14 cellular contexts compared by ENCODE assay signal in the genomic region with DNA sequence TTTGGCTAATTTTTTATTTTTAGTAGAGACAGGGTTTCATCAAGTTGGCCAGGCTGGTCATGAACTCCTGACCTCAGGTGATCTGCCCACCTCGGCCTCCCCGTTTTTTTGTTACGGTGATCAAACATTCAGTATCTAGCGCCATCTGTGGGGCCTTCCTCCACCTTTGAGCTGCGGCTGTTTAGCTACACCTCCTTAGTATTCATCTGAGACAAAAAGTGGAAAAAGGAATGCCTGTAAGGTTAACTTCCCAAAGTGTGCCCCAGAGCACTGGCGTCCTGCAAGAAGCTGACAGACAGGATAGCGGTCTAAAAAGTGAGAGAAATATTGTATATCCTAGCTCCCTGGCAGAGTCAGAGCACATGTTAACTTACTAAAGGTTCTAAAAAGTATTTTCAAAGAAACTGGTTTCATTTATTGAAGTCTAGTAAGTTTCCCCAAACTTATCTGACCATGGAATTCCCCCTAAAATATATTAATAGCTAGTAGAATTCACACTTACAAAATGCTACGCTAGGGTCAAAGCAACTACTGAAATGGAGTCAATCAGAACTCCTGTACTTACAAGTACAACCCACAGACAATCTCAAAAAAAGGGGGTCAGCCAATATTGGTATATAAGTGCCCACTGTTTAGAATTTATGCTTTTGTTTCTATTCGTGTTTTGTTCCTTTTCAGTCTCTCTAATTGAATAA. TPM values are rescaled to one million over a fixed set of nuclear protein-coding genes. Genes with fewer than 3 reads are reported as not detected.
DNase-seq lines count a peak whose midpoint lies in the region; ATAC-seq and TF ChIP-seq lines count a peak whose summit lies in the region.
"Had no signal": no experiment of that assay in that cellular context is flagged by ENCODE, and none has a peak within 500 bp of the region (broad histone marks: within the 10 kb centered on the region; RNA-seq: fewer than 3 reads in every experiment).

No MANE protein-coding gene starts in this region.

- H3K4me3 ChIP-seq in choroid plexus epithelial cell (ENCODE audit: low read depth, low read length) (no peak overlapping the region), lower lobe of right lung (no peak overlapping the region)
- H3K4me3 ChIP-seq: esophagus muscularis mucosa, SJSA1, tibial nerve had no signal

- DNase-seq in natural killer cell treated with Interleukin-12 subunit alpha and Interleukin-12 subunit beta and Interleukin-15 and Interleukin-18, amount 100 ng/mL, for 72 hours (ENCODE audit: low spot score) = no peak
- DNase-seq in natural killer cell = no peak
- peak; percentile 29 to 32 for DNase-seq in activated CD4-positive, alpha-beta T cell treated with anti-CD3 and anti-CD28 coated beads for 4 hours
- DNase-seq in choroid plexus epithelial cell (ENCODE audit: low read depth) = no peak
- DNase-seq in stimulated activated naive CD8-positive, alpha-beta T cell treated with anti-CD3 and anti-CD28 coated beads, Interleukin-15, amount 100 ng/mL, for 72 hours = peak in 1 of 2 donors; percentile 30
- no peak for DNase-seq in lower lobe of right lung
- DNase-seq: midbrain, NCI-H1092 treated with DMSO at 0.1 percent for 48 hours, NCI-H748 treated with DMSO at 0.1 percent for 48 hours had no signal

- no peaks in the 10 kb centered on the region for H3K9me3 Mint-ChIP-seq in natural killer cell treated with Interleukin-12 subunit alpha and Interleukin-12 subunit beta and Interleukin-15 and Interleukin-18, amount 100 ng/mL, for 72 hours
- no peaks in the 10 kb centered on the region for H3K9me3 Mint-ChIP-seq in natural killer cell
- no peaks in the 10 kb centered on the region for H3K9me3 Mint-ChIP-seq in stimulated activated naive CD8-positive, alpha-beta T cell treated with anti-CD3 and anti-CD28 coated beads, Interleukin-15, amount 100 ng/mL, for 72 hours

- H3K4me1 Mint-ChIP-seq in natural killer cell treated with Interleukin-12 subunit alpha and Interleukin-12 subunit beta and Interleukin-15 and Interleukin-18, amount 100 ng/mL, for 72 hours (ENCODE audit: low read depth in 2 of 2) = peaks cover 31 to 38% of the 10 kb centered on the region in 2 donors
- peaks cover 13 to 14% of the 10 kb centered on the region in 2 donors for H3K4me1 Mint-ChIP-seq in natural killer cell
- H3K4me1 Mint-ChIP-seq in stimulated activated naive CD8-positive, alpha-beta T cell treated with anti-CD3 and anti-CD28 coated beads, Interleukin-15, amount 100 ng/mL, for 72 hours = peaks cover 75% of the 10 kb centered on the region

- H3K27ac ChIP-seq in lower lobe of right lung = no peak overlapping the region
- H3K27ac ChIP-seq: esophagus muscularis mucosa, SJSA1 had no signal

- no peaks in the 10 kb centered on the region for H3K27me3 ChIP-seq in lower lobe of right lung (ENCODE audit: low read depth)
- H3K27me3 ChIP-seq: esophagus muscularis mucosa, SJSA1, tibial nerve had no signal

- H3K4me3 Mint-ChIP-seq in natural killer cell treated with Interleukin-12 subunit alpha and Interleukin-12 subunit beta and Interleukin-15 and Interleukin-18, amount 100 ng/mL, for 72 hours = peak overlapping the region; percentile 56
- no peak overlapping the region for H3K4me3 Mint-ChIP-seq in natural killer cell
- peak overlapping the region; percentile 41 to 67 for H3K4me3 Mint-ChIP-seq in stimulated activated naive CD8-positive, alpha-beta T cell treated with anti-CD3 and anti-CD28 coated beads, Interleukin-15, amount 100 ng/mL, for 72 hours

- intact Hi-C loops in natural killer cell (cut with micrococcal nuclease) = no loop called here
- intact Hi-C loops in lower lobe of right lung (cut with DNase I) = no loop called here

- H3K4me1 ChIP-seq in lower lobe of right lung = peaks cover 31% of the 10 kb centered on the region

- H3K27me3 Mint-ChIP-seq in natural killer cell treated with Interleukin-12 subunit alpha and Interleukin-12 subunit beta and Interleukin-15 and Interleukin-18, amount 100 ng/mL, for 72 hours = no peaks in the 10 kb centered on the region
- no peaks in the 10 kb centered on the region for H3K27me3 Mint-ChIP-seq in natural killer cell (ENCODE audit: low read depth in 2 of 2)
- no peaks in the 10 kb centered on the region for H3K27me3 Mint-ChIP-seq in stimulated activated naive CD8-positive, alpha-beta T cell treated with anti-CD3 and anti-CD28 coated beads, Interleukin-15, amount 100 ng/mL, for 72 hours

- no peaks in the 10 kb centered on the region for H3K36me3 Mint-ChIP-seq in natural killer cell treated with Interleukin-12 subunit alpha and Interleukin-12 subunit beta and Interleukin-15 and Interleukin-18, amount 100 ng/mL, for 72 hours
- H3K36me3 Mint-ChIP-seq in natural killer cell = no peaks in the 10 kb centered on the region

- H3K9me3 ChIP-seq in lower lobe of right lung = no peaks in the 10 kb centered on the region
- H3K9me3 ChIP-seq: esophagus muscularis mucosa, SJSA1, tibial nerve had no signal

- no peaks in the 10 kb centered on the region for H3K36me3 ChIP-seq in lower lobe of right lung
- H3K36me3 ChIP-seq: SJSA1 had no signal

- peak overlapping the region; percentile 76 to 92 for H3K27ac Mint-ChIP-seq in natural killer cell treated with Interleukin-12 subunit alpha and Interleukin-12 subunit beta and Interleukin-15 and Interleukin-18, amount 100 ng/mL, for 72 hours
- H3K27ac Mint-ChIP-seq in natural killer cell = no peak overlapping the region
- peak overlapping the region; percentile 93 to 96 for H3K27ac Mint-ChIP-seq in stimulated activated naive CD8-positive, alpha-beta T cell treated with anti-CD3 and anti-CD28 coated beads, Interleukin-15, amount 100 ng/mL, for 72 hours

- ATAC-seq in natural killer cell treated with Interleukin-12 subunit alpha and Interleukin-12 subunit beta and Interleukin-15 and Interleukin-18, amount 100 ng/mL, for 72 hours = peak; percentile 65 to 75
- ATAC-seq in natural killer cell (no peak), GM19324 (IDR thresholded peaks at IDR 0.05; ENCODE audit: low FRiP score, unreplicated experiment) (no peak), lower lobe of right lung (no peak), HG03039 (IDR thresholded peaks at IDR 0.05; ENCODE audit: unreplicated experiment) (no peak)
- ATAC-seq in stimulated activated naive CD8-positive, alpha-beta T cell treated with anti-CD3 and anti-CD28 coated beads, Interleukin-15, amount 100 ng/mL, for 72 hours = peak; percentile 57

- TF ChIP-seq CTCF in natural killer cell (IDR thresholded peaks at IDR 0.05) (no peak), choroid plexus epithelial cell (conservative IDR thresholded peaks at IDR 0.05; ENCODE audit: low read depth, low read length) (peak; percentile 9), lower lobe of right lung (IDR thresholded peaks at IDR 0.05) (no peak)

RNA-seq across cellular contexts. Expression of a gene that starts 59.1 kb away (rescaled TPM):
- total RNA-seq in natural killer cell treated with Interleukin-12 subunit alpha and Interleukin-12 subunit beta and Interleukin-15 and Interleukin-18, amount 100 ng/mL, for 72 hours = 10 to 100 TPM; 21.8 to 22.8 TPM
- 10 to 100 TPM in 1 of 3 donors, 1 to 10 TPM in 2; 6.9 to 19.9 (median 10.0) TPM for total RNA-seq in natural killer cell
- 44.0 TPM for total RNA-seq in lower lobe of right lung

Comparison
In these comparisons a context has a peak if more than half of its experiments do, and no peak if none do; other contexts are left out.
1. ATAC-seq: peak in natural killer cell treated with Interleukin-12 subunit alpha and Interleukin-12 subunit beta and Interleukin-15 and Interleukin-18, amount 100 ng/mL, for 72 hours (2 of 2) and stimulated activated naive CD8-positive, alpha-beta T cell treated with anti-CD3 and anti-CD28 coated beads, Interleukin-15, amount 100 ng/mL, for 72 hours (single experiment); none in natural killer cell (0 of 3), GM19324 (single experiment), lower lobe of right lung (0 of 2) and HG03039 (single experiment).
2. H3K27ac Mint-ChIP-seq: peak in natural killer cell treated with Interleukin-12 subunit alpha and Interleukin-12 subunit beta and Interleukin-15 and Interleukin-18, amount 100 ng/mL, for 72 hours (2 of 2) and stimulated activated naive CD8-positive, alpha-beta T cell treated with anti-CD3 and anti-CD28 coated beads, Interleukin-15, amount 100 ng/mL, for 72 hours (2 of 2); none in natural killer cell (0 of 2).
3. DNase-seq: peak in activated CD4-positive, alpha-beta T cell treated with anti-CD3 and anti-CD28 coated beads for 4 hours (2 of 2); none in natural killer cell treated with Interleukin-12 subunit alpha and Interleukin-12 subunit beta and Interleukin-15 and Interleukin-18, amount 100 ng/mL, for 72 hours (single experiment), natural killer cell (single experiment), choroid plexus epithelial cell (single experiment) and lower lobe of right lung (single experiment).